In the genomic region with DNA sequence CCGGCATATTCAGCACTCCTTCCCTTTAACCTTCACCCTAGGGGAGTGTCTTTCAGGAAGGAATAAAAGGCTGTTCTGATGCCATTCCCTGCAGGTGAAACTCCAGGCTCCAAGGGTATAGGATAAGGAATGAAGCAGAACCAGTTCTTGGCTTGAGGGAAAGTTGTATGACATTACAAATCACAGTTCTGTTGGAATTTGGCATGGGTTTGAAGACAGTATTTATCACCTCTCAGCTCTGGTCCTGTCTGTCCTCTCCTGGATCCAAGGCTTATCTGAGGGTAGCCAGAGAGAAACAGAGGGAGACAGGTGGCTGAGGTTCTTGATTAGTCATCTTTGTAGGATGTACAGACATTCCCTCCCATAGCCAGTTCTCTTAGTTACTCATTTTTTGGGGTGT, we compare ENCODE assay signal across 1 cellular context.
TF ChIP-seq lines count a peak whose summit lies in the region.

No MANE protein-coding gene starts in this region.

TF ChIP-seq in GM12878, 131 proteins besides CTCF, POLR2A, EP300 and RAD21 (continued from another document):
- TF ChIP-seq, protein P1, sequence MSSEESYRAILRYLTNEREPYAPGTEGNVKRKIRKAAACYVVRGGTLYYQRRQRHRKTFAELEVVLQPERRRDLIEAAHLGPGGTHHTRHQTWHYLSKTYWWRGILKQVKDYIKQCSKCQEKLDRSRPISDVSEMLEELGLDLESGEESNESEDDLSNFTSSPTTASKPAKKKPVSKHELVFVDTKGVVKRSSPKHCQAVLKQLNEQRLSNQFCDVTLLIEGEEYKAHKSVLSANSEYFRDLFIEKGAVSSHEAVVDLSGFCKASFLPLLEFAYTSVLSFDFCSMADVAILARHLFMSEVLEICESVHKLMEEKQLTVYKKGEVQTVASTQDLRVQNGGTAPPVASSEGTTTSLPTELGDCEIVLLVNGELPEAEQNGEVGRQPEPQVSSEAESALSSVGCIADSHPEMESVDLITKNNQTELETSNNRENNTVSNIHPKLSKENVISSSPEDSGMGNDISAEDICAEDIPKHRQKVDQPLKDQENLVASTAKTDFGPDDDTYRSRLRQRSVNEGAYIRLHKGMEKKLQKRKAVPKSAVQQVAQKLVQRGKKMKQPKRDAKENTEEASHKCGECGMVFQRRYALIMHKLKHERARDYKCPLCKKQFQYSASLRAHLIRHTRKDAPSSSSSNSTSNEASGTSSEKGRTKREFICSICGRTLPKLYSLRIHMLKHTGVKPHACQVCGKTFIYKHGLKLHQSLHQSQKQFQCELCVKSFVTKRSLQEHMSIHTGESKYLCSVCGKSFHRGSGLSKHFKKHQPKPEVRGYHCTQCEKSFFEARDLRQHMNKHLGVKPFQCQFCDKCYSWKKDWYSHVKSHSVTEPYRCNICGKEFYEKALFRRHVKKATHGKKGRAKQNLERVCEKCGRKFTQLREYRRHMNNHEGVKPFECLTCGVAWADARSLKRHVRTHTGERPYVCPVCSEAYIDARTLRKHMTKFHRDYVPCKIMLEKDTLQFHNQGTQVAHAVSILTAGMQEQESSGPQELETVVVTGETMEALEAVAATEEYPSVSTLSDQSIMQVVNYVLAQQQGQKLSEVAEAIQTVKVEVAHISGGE (CRISPR knock-in tag; IDR thresholded peaks at IDR 0.05): no peak
- TF ChIP-seq, protein P2, sequence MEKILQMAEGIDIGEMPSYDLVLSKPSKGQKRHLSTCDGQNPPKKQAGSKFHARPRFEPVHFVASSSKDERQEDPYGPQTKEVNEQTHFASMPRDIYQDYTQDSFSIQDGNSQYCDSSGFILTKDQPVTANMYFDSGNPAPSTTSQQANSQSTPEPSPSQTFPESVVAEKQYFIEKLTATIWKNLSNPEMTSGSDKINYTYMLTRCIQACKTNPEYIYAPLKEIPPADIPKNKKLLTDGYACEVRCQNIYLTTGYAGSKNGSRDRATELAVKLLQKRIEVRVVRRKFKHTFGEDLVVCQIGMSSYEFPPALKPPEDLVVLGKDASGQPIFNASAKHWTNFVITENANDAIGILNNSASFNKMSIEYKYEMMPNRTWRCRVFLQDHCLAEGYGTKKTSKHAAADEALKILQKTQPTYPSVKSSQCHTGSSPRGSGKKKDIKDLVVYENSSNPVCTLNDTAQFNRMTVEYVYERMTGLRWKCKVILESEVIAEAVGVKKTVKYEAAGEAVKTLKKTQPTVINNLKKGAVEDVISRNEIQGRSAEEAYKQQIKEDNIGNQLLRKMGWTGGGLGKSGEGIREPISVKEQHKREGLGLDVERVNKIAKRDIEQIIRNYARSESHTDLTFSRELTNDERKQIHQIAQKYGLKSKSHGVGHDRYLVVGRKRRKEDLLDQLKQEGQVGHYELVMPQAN (conservative IDR thresholded peaks at IDR 0.05): no peak
- no peak for TF ChIP-seq MYC (IDR thresholded peaks at IDR 0.05; ENCODE audit: insufficient read depth, insufficient read length, insufficient replicate concordance, low read length, severe bottlenecking)
- no peak for TF ChIP-seq POLR2AphosphoS5 (IDR thresholded peaks at IDR 0.05; ENCODE audit: low read length)
- no peak for TF ChIP-seq SIX5 (IDR thresholded peaks at IDR 0.05; ENCODE audit: low read depth, low read length, severe bottlenecking)
- TF ChIP-seq, protein P3, sequence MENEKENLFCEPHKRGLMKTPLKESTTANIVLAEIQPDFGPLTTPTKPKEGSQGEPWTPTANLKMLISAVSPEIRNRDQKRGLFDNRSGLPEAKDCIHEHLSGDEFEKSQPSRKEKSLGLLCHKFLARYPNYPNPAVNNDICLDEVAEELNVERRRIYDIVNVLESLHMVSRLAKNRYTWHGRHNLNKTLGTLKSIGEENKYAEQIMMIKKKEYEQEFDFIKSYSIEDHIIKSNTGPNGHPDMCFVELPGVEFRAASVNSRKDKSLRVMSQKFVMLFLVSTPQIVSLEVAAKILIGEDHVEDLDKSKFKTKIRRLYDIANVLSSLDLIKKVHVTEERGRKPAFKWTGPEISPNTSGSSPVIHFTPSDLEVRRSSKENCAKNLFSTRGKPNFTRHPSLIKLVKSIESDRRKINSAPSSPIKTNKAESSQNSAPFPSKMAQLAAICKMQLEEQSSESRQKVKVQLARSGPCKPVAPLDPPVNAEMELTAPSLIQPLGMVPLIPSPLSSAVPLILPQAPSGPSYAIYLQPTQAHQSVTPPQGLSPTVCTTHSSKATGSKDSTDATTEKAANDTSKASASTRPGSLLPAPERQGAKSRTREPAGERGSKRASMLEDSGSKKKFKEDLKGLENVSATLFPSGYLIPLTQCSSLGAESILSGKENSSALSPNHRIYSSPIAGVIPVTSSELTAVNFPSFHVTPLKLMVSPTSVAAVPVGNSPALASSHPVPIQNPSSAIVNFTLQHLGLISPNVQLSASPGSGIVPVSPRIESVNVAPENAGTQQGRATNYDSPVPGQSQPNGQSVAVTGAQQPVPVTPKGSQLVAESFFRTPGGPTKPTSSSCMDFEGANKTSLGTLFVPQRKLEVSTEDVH (IDR thresholded peaks at IDR 0.05; ENCODE audit: low read depth, partially characterized antibody): no peak
- no peak for TF ChIP-seq ZNF217 (IDR thresholded peaks at IDR 0.05)
- no peak for TF ChIP-seq RAD51 (IDR thresholded peaks at IDR 0.05)
- TF ChIP-seq EZH2 (IDR thresholded peaks at IDR 0.05; ENCODE audit: borderline replicate concordance, control insufficient read depth, low read depth, low read length): no peak
- TF ChIP-seq SP1 (IDR thresholded peaks at IDR 0.05; ENCODE audit: low read depth, low read length): no peak
- TF ChIP-seq ZBED1 (IDR thresholded peaks at IDR 0.05; ENCODE audit: borderline replicate concordance): no peak
- no peak for TF ChIP-seq POU2F2 (IDR thresholded peaks at IDR 0.05; ENCODE audit: borderline replicate concordance, low read depth, low read length)
- TF ChIP-seq ZNF384 (IDR thresholded peaks at IDR 0.05; ENCODE audit: borderline replicate concordance, low read depth, low read length): no peak
